In the genomic region with DNA sequence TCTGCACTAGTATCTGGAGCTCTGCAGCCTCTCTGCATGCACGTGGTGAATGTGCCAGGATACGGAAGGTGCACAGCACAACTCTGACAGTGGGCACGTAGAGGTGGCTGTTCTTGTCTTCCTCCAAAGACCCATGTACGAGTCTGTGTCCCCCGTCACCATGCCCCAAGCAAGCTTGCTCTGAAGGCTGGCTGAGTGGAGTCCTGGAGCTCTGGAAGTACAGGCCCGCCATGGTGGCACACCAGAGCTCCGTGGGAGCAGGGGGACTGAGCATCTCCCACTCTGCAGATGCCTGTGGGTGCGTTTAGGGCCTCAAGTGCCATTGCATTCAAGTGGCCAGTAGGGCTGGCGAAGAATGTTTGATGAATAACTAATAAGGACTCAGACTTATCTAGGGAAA, we compare ENCODE assay signal across 23 cellular contexts. TPM values are rescaled to one million over a fixed set of nuclear protein-coding genes. Genes with fewer than 3 reads are reported as not detected.
"Had no signal": no experiment of that assay in that cellular context is flagged by ENCODE, and none has a peak within 500 bp of the region (broad histone marks: within the 10 kb centered on the region; RNA-seq: fewer than 3 reads in every experiment).

No MANE protein-coding gene starts in this region.

- H3K4me3 ChIP-seq: cardiac muscle cell, lung, spleen, thyroid gland, upper lobe of right lung had no signal

- H3K27me3 ChIP-seq: cardiac muscle cell, spleen, thyroid gland, upper lobe of right lung had no signal

- DNase-seq: activated CD4-positive, alpha-beta T cell treated with anti-CD3 and anti-CD28 coated beads, Interleukin-2, amount 10 ng/mL, durations not matched to agents 7 days and 5 days; activated CD8-positive, alpha-beta T cell treated with anti-CD3 and anti-CD28 coated beads, Interleukin-2, amount 10 ng/mL, durations not matched to agents 7 days and 5 days; activated naive CD4-positive, alpha-beta T cell treated with Interleukin-2 at 50 U/mL for 16 hours; activated naive CD8-positive, alpha-beta T cell treated with anti-CD3 and anti-CD28 coated beads, Interleukin-2, amount 10 ng/mL, durations not matched to agents 7 days and 5 days; effector CD8-positive, alpha-beta T cell; foreskin melanocyte; kidney; naive thymus-derived CD8-positive, alpha-beta T cell; retina; spleen; stimulated activated CD4-positive, alpha-beta T cell treated with anti-CD3 and anti-CD28 coated beads, Interleukin-4, amount 100 ng/mL, for 1 hour; stimulated activated naive CD8-positive, alpha-beta T cell treated with anti-CD3 and anti-CD28 coated beads, Interleukin-15, Interleukin-2, amounts not matched to agents 100 U/mL and 50 U/mL, for 24 hours; SW 1271; T-helper 2 cell; thyroid gland; upper lobe of right lung had no signal

- H3K27ac ChIP-seq: cardiac muscle cell, spleen, thyroid gland, upper lobe of right lung had no signal

- H3K27me3 Mint-ChIP-seq: activated CD4-positive, alpha-beta T cell treated with anti-CD3 and anti-CD28 coated beads, Interleukin-2, amount 10 ng/mL, durations not matched to agents 7 days and 5 days; activated naive CD8-positive, alpha-beta T cell treated with anti-CD3 and anti-CD28 coated beads, Interleukin-2, amount 10 ng/mL, durations not matched to agents 7 days and 5 days; dendritic cell treated with granulocyte-macrophage colony-stimulating factor and Interleukin-4, amounts not matched to agents 40 ng/mL and 50 ng/mL, for 4 days; naive thymus-derived CD8-positive, alpha-beta T cell had no signal

- H3K4me1 Mint-ChIP-seq: activated CD4-positive, alpha-beta T cell treated with anti-CD3 and anti-CD28 coated beads, Interleukin-2, amount 10 ng/mL, durations not matched to agents 7 days and 5 days; activated naive CD8-positive, alpha-beta T cell treated with anti-CD3 and anti-CD28 coated beads, Interleukin-2, amount 10 ng/mL, durations not matched to agents 7 days and 5 days had no signal

- H3K4me1 ChIP-seq: thyroid gland, upper lobe of right lung had no signal

- H3K4me3 Mint-ChIP-seq: activated CD4-positive, alpha-beta T cell treated with anti-CD3 and anti-CD28 coated beads, Interleukin-2, amount 10 ng/mL, durations not matched to agents 7 days and 5 days; activated CD8-positive, alpha-beta T cell treated with anti-CD3 and anti-CD28 coated beads, Interleukin-2, amount 10 ng/mL, durations not matched to agents 7 days and 5 days; activated naive CD8-positive, alpha-beta T cell treated with anti-CD3 and anti-CD28 coated beads, Interleukin-2, amount 10 ng/mL, durations not matched to agents 7 days and 5 days; dendritic cell treated with granulocyte-macrophage colony-stimulating factor and Interleukin-4, amounts not matched to agents 40 ng/mL and 50 ng/mL, for 4 days; naive thymus-derived CD8-positive, alpha-beta T cell had no signal

- H3K27ac Mint-ChIP-seq: activated CD4-positive, alpha-beta T cell treated with anti-CD3 and anti-CD28 coated beads, Interleukin-2, amount 10 ng/mL, durations not matched to agents 7 days and 5 days; activated CD8-positive, alpha-beta T cell treated with anti-CD3 and anti-CD28 coated beads, Interleukin-2, amount 10 ng/mL, durations not matched to agents 7 days and 5 days; activated naive CD8-positive, alpha-beta T cell treated with anti-CD3 and anti-CD28 coated beads, Interleukin-2, amount 10 ng/mL, durations not matched to agents 7 days and 5 days; activated T-helper 2 cell treated with anti-CD3 and anti-CD28 coated beads, Interferon-gamma antibody, Interleukin-2, Interleukin-4, amounts not matched to agents 10 μg/mL and 5 μg/mL and 100 μg/mL, durations not matched to agents 14 hours and 24 hours and 36 hours; dendritic cell treated with granulocyte-macrophage colony-stimulating factor and Interleukin-4, amounts not matched to agents 40 ng/mL and 50 ng/mL, for 4 days had no signal

- ATAC-seq: activated CD4-positive, CD25-positive, alpha-beta regulatory T cell treated with anti-CD3 and anti-CD28 coated beads, Interleukin-2, amount 50 U/mL, for 24 hours; activated CD8-positive, alpha-beta T cell treated with anti-CD3 and anti-CD28 coated beads, Interleukin-2, amount 10 ng/mL, durations not matched to agents 7 days and 5 days; esophagus mucosa; left lobe of liver; naive thymus-derived CD8-positive, alpha-beta T cell; stimulated activated naive CD8-positive, alpha-beta T cell treated with anti-CD3 and anti-CD28 coated beads, Interleukin-15, Interleukin-2, amounts not matched to agents 100 U/mL and 50 U/mL, for 24 hours; upper lobe of right lung had no signal

- H3K9me3 Mint-ChIP-seq: activated CD4-positive, alpha-beta T cell treated with anti-CD3 and anti-CD28 coated beads, Interleukin-2, amount 10 ng/mL, durations not matched to agents 7 days and 5 days; activated naive CD8-positive, alpha-beta T cell treated with anti-CD3 and anti-CD28 coated beads, Interleukin-2, amount 10 ng/mL, durations not matched to agents 7 days and 5 days; activated T-helper 2 cell treated with anti-CD3 and anti-CD28 coated beads, Interferon-gamma antibody, Interleukin-2, Interleukin-4, amounts not matched to agents 10 μg/mL and 5 μg/mL and 100 μg/mL, durations not matched to agents 14 hours and 24 hours and 36 hours; dendritic cell treated with granulocyte-macrophage colony-stimulating factor and Interleukin-4, amounts not matched to agents 40 ng/mL and 50 ng/mL, for 4 days; naive thymus-derived CD8-positive, alpha-beta T cell had no signal

- H3K9me3 ChIP-seq: spleen, thyroid gland, upper lobe of right lung had no signal

- FAIRE-seq: kidney had no signal

RNA-seq across cellular contexts. Expression of gene FANK1, which starts 56.0 kb away (rescaled TPM):
- total RNA-seq: activated CD8-positive, alpha-beta T cell treated with anti-CD3 and anti-CD28 coated beads, Interleukin-2, amount 10 ng/mL, durations not matched to agents 7 days and 5 days; activated T-helper 2 cell treated with anti-CD3 and anti-CD28 coated beads, Interferon-gamma antibody, Interleukin-2, Interleukin-4, amounts not matched to agents 10 μg/mL and 5 μg/mL and 100 μg/mL, durations not matched to agents 14 hours and 24 hours and 36 hours; left lobe of liver had no signal
- polyA plus RNA-seq: naive thymus-derived CD8-positive, alpha-beta T cell had no signal
